ENCODE assay signal across 21 cellular contexts in genomic region chr14:57748279-57748678, GRCh38.
"Had no signal": no experiment of that assay in that cellular context is flagged by ENCODE, and none has a peak within 500 bp of the region (broad histone marks: within the 10 kb centered on the region; RNA-seq: fewer than 3 reads in every experiment).

No MANE protein-coding gene starts in this region.

- H3K4me3 ChIP-seq: cardiac muscle cell, prostate gland, right lobe of liver, testis, upper lobe of left lung had no signal

- H3K27ac ChIP-seq: cardiac muscle cell, prostate gland, right lobe of liver, testis, upper lobe of left lung had no signal

- H3K27me3 Mint-ChIP-seq: activated CD4-positive, alpha-beta T cell treated with anti-CD3 and anti-CD28 coated beads for 36 hours; memory B cell; naive thymus-derived CD4-positive, alpha-beta T cell; stimulated activated memory B cell treated with anti-CD40 and anti-IgM and Interleukin-4, amounts not matched to agents 10 μg/mL and 1 μg/mL and 100 μg/mL, for 72 hours had no signal

- DNase-seq: activated CD4-positive, alpha-beta T cell treated with anti-CD3 and anti-CD28 coated beads for 36 hours; activated CD4-positive, alpha-beta T cell treated with anti-CD3 and anti-CD28 coated beads, Interleukin-2, amount 50 U/mL, for 48 hours; activated gamma-delta T cell treated with Interleukin-2 at 50 U/mL for 16 hours; dermis blood vessel endothelial cell; effector memory CD4-positive, alpha-beta T cell; left ventricle myocardium superior; naive thymus-derived CD4-positive, alpha-beta T cell; right lobe of liver; stimulated activated CD4-positive, alpha-beta T cell treated with anti-CD3 and anti-CD28 coated beads, Interleukin-4, amount 100 ng/mL, for 4 hours; testis; upper lobe of left lung had no signal

- H3K36me3 ChIP-seq: cardiac muscle cell, prostate gland, right lobe of liver, upper lobe of left lung had no signal

- H3K4me1 ChIP-seq: prostate gland, right lobe of liver, testis had no signal

- H3K27me3 ChIP-seq: cardiac muscle cell, right lobe of liver, testis, upper lobe of left lung had no signal

- H3K9me3 ChIP-seq: prostate gland, right lobe of liver, testis, upper lobe of left lung had no signal

- H3K9me3 Mint-ChIP-seq: memory B cell; T-helper 2 cell treated with Interferon-gamma antibody and Interleukin-4, amounts not matched to agents 5 μg/mL and 100 μg/mL, for 36 hours had no signal

- H3K36me3 Mint-ChIP-seq: activated naive CD4-positive, alpha-beta T cell treated with anti-CD3 and anti-CD28 coated beads, Interleukin-2, amount 50 U/mL, for 72 hours; memory B cell; naive thymus-derived CD4-positive, alpha-beta T cell; stimulated activated memory B cell treated with anti-CD40 and anti-IgM and Interleukin-4, amounts not matched to agents 10 μg/mL and 1 μg/mL and 100 μg/mL, for 72 hours had no signal

- FAIRE-seq: endothelial cell of umbilical vein, frontal cortex, TTC549 had no signal

- ATAC-seq: activated CD4-positive, alpha-beta T cell treated with anti-CD3 and anti-CD28 coated beads for 36 hours; activated naive CD4-positive, alpha-beta T cell treated with anti-CD3 and anti-CD28 coated beads, Interleukin-2, amount 50 U/mL, for 72 hours; left ventricle myocardium superior; naive thymus-derived CD4-positive, alpha-beta T cell; right lobe of liver; stimulated activated memory B cell treated with anti-CD40 and anti-IgM and Interleukin-4, amounts not matched to agents 10 μg/mL and 1 μg/mL and 100 μg/mL, for 72 hours; WTC11 had no signal

- H3K27ac Mint-ChIP-seq: activated CD4-positive, alpha-beta T cell treated with anti-CD3 and anti-CD28 coated beads for 36 hours; activated naive CD4-positive, alpha-beta T cell treated with anti-CD3 and anti-CD28 coated beads, Interleukin-2, amount 50 U/mL, for 72 hours; memory B cell; naive thymus-derived CD4-positive, alpha-beta T cell; stimulated activated memory B cell treated with anti-CD40 and anti-IgM and Interleukin-4, amounts not matched to agents 10 μg/mL and 1 μg/mL and 100 μg/mL, for 72 hours; T-helper 2 cell treated with Interferon-gamma antibody and Interleukin-4, amounts not matched to agents 5 μg/mL and 100 μg/mL, for 36 hours; WTC11 had no signal

- H3K4me3 Mint-ChIP-seq: activated CD4-positive, alpha-beta T cell treated with anti-CD3 and anti-CD28 coated beads for 36 hours; memory B cell; naive thymus-derived CD4-positive, alpha-beta T cell; stimulated activated memory B cell treated with anti-CD40 and anti-IgM and Interleukin-4, amounts not matched to agents 10 μg/mL and 1 μg/mL and 100 μg/mL, for 72 hours; T-helper 2 cell treated with Interferon-gamma antibody and Interleukin-4, amounts not matched to agents 5 μg/mL and 100 μg/mL, for 36 hours; WTC11 had no signal

- H3K4me1 Mint-ChIP-seq: activated CD4-positive, alpha-beta T cell treated with anti-CD3 and anti-CD28 coated beads for 36 hours; memory B cell; stimulated activated memory B cell treated with anti-CD40 and anti-IgM and Interleukin-4, amounts not matched to agents 10 μg/mL and 1 μg/mL and 100 μg/mL, for 72 hours; WTC11 had no signal
